Comparison of ENCODE assay signal across 15 cellular contexts in genomic region chr5:150623152-150623877, GRCh38. TPM values are rescaled to one million over a fixed set of nuclear protein-coding genes. Genes with fewer than 3 reads are reported as not detected.
DNase-seq lines count a peak whose midpoint lies in the region; TF ChIP-seq lines count a peak whose summit lies in the region.
"Had no signal": no experiment of that assay in that cellular context is flagged by ENCODE, and none has a peak within 500 bp of the region (broad histone marks: within the 10 kb centered on the region; RNA-seq: fewer than 3 reads in every experiment).

No MANE protein-coding gene starts in this region.

- WGBS in thymus, result 64% methylated on average over 7 of the region's 7 CpGs
- WGBS in spleen, 5 donors, result 38 to 53% (median 47%) methylated on average over 7 of the region's 7 CpGs

- H3K9me3 ChIP-seq in Peyer's patch (no peaks in the 10 kb centered on the region), thymus (ENCODE audit: control insufficient read depth) (no peaks in the 10 kb centered on the region), BE2C (no peaks in the 10 kb centered on the region), spleen (no peaks in the 10 kb centered on the region)

- H3K4me3 ChIP-seq in Peyer's patch (peak overlapping the region in 1 of 4 donors; percentile 11), thymus (ENCODE audit: low read length) (no peak overlapping the region), BE2C (ENCODE audit: low read depth, low read length) (no peak overlapping the region), spleen (peak overlapping the region in 1 of 8 donors; percentile 84)
- H3K4me3 ChIP-seq: cardiac muscle cell had no signal

- H3K9me3 Mint-ChIP-seq in activated naive CD4-positive, alpha-beta T cell treated with anti-CD3 and anti-CD28 coated beads for 36 hours, result no peaks in the 10 kb centered on the region
- no peaks in the 10 kb centered on the region for H3K9me3 Mint-ChIP-seq in activated naive CD4-positive, alpha-beta T cell treated with anti-CD3 and anti-CD28 coated beads, Interleukin-2, amount 10 ng/mL, durations not matched to agents 7 days and 5 days
- peaks cover 12% of the 10 kb centered on the region for H3K9me3 Mint-ChIP-seq in glutamatergic neuron (ENCODE audit: unreplicated experiment)
- H3K9me3 Mint-ChIP-seq: activated CD4-positive, alpha-beta T cell treated with anti-CD3 and anti-CD28 coated beads, Interleukin-2, amount 10 ng/mL, durations not matched to agents 7 days and 5 days had no signal

- DNase-seq in activated naive CD4-positive, alpha-beta T cell treated with anti-CD3 and anti-CD28 coated beads for 36 hours, result no peak
- no peak for DNase-seq in activated naive CD4-positive, alpha-beta T cell treated with anti-CD3 and anti-CD28 coated beads, Interleukin-2, amount 10 ng/mL, durations not matched to agents 7 days and 5 days
- DNase-seq in Peyer's patch (no peak), glutamatergic neuron (no peak), BE2C (no peak), AG20443 (ENCODE audit: low spot score) (no peak), spleen (no peak)
- DNase-seq: activated CD4-positive, alpha-beta T cell treated with anti-CD3 and anti-CD28 coated beads, Interleukin-2, amount 10 ng/mL, durations not matched to agents 7 days and 5 days; NCI-H187 treated with DMSO at 0.1 percent for 48 hours; SHP77 treated with DMSO at 0.1 percent for 48 hours had no signal

- TF ChIP-seq POLR2A in Peyer's patch (IDR thresholded peaks at IDR 0.05), result no peak
- no peak for TF ChIP-seq POLR2A in spleen (IDR thresholded peaks at IDR 0.05)

- no peaks in the 10 kb centered on the region for H3K36me3 Mint-ChIP-seq in activated naive CD4-positive, alpha-beta T cell treated with anti-CD3 and anti-CD28 coated beads for 36 hours (ENCODE audit: low read depth)
- no peaks in the 10 kb centered on the region for H3K36me3 Mint-ChIP-seq in activated naive CD4-positive, alpha-beta T cell treated with anti-CD3 and anti-CD28 coated beads, Interleukin-2, amount 10 ng/mL, durations not matched to agents 7 days and 5 days
- no peaks in the 10 kb centered on the region for H3K36me3 Mint-ChIP-seq in glutamatergic neuron (ENCODE audit: unreplicated experiment)

- H3K27me3 ChIP-seq in Peyer's patch (no peaks in the 10 kb centered on the region), thymus (ENCODE audit: control insufficient read depth, insufficient read depth) (peaks cover 12% of the 10 kb centered on the region), BE2C (no peaks in the 10 kb centered on the region), spleen (replicated peaks in 1 of 7) (peaks cover 0 to 22% (median 0%) of the 10 kb centered on the region in 7 donors)
- H3K27me3 ChIP-seq: cardiac muscle cell had no signal

- CTCF ChIA-PET in activated naive CD4-positive, alpha-beta T cell treated with anti-CD3 and anti-CD28 coated beads for 36 hours (lab: Charles Lee), result interaction anchor here (1.5 kb wide), 1 partner anchor 62 kb away, joined by 4 read pairs; no protein-coding TSS in a partner anchor
- CTCF ChIA-PET in activated naive CD4-positive, alpha-beta T cell treated with anti-CD3 and anti-CD28 coated beads, Interleukin-2, amount 10 ng/mL, durations not matched to agents 7 days and 5 days (lab: Charles Lee), result interaction anchor here (0.6 to 1.2 kb wide), 2 partner anchors 93 to 162 kb away, joined by 3 read pairs; no protein-coding TSS in a partner anchor

- H3K4me1 Mint-ChIP-seq in activated naive CD4-positive, alpha-beta T cell treated with anti-CD3 and anti-CD28 coated beads for 36 hours (ENCODE audit: low read depth), result peaks cover 26% of the 10 kb centered on the region
- peaks cover 10% of the 10 kb centered on the region for H3K4me1 Mint-ChIP-seq in activated naive CD4-positive, alpha-beta T cell treated with anti-CD3 and anti-CD28 coated beads, Interleukin-2, amount 10 ng/mL, durations not matched to agents 7 days and 5 days
- H3K4me1 Mint-ChIP-seq in glutamatergic neuron (ENCODE audit: low read depth, unreplicated experiment), result peaks cover 36% of the 10 kb centered on the region

- peak overlapping the region; percentile 71 for H3K4me3 Mint-ChIP-seq in activated naive CD4-positive, alpha-beta T cell treated with anti-CD3 and anti-CD28 coated beads for 36 hours
- no peak overlapping the region for H3K4me3 Mint-ChIP-seq in activated naive CD4-positive, alpha-beta T cell treated with anti-CD3 and anti-CD28 coated beads, Interleukin-2, amount 10 ng/mL, durations not matched to agents 7 days and 5 days
- H3K4me3 Mint-ChIP-seq in glutamatergic neuron (ENCODE audit: unreplicated experiment), result peak overlapping the region; percentile 2

- H3K36me3 ChIP-seq in Peyer's patch, result peaks cover 0 to 5% (median 0%) of the 10 kb centered on the region in 3 donors
- no peaks in the 10 kb centered on the region for H3K36me3 ChIP-seq in thymus (ENCODE audit: control insufficient read depth, insufficient read depth)
- H3K36me3 ChIP-seq in BE2C, result no peaks in the 10 kb centered on the region
- H3K36me3 ChIP-seq in spleen, result no peaks in the 10 kb centered on the region
- H3K36me3 ChIP-seq: cardiac muscle cell had no signal

- peak overlapping the region in 3 of 4 donors; percentile 70 to 94 (median 93) for H3K27ac ChIP-seq in Peyer's patch
- peak overlapping the region; percentile 3 for H3K27ac ChIP-seq in thymus (ENCODE audit: low read depth)
- H3K27ac ChIP-seq in spleen, result peak overlapping the region in 3 of 8 donors; percentile 85 to 89 (median 88)
- H3K27ac ChIP-seq: cardiac muscle cell, HL-60 had no signal

- no peak overlapping the region for H3K27ac Mint-ChIP-seq in activated naive CD4-positive, alpha-beta T cell treated with anti-CD3 and anti-CD28 coated beads for 36 hours
- H3K27ac Mint-ChIP-seq in activated naive CD4-positive, alpha-beta T cell treated with anti-CD3 and anti-CD28 coated beads, Interleukin-2, amount 10 ng/mL, durations not matched to agents 7 days and 5 days, result no peak overlapping the region
- peak overlapping the region; percentile 9 for H3K27ac Mint-ChIP-seq in glutamatergic neuron (ENCODE audit: unreplicated experiment)
- H3K27ac Mint-ChIP-seq: activated CD4-positive, alpha-beta T cell treated with anti-CD3 and anti-CD28 coated beads, Interleukin-2, amount 10 ng/mL, durations not matched to agents 7 days and 5 days had no signal

- H3K4me1 ChIP-seq in Peyer's patch (peaks cover 0 to 46% (median 10%) of the 10 kb centered on the region in 4 donors), thymus (ENCODE audit: control insufficient read depth, insufficient read depth, low read length) (peaks cover 5% of the 10 kb centered on the region), BE2C (peaks cover 30% of the 10 kb centered on the region), spleen (peaks cover 30 to 80% (median 65%) of the 10 kb centered on the region in 6 donors)

- intact Hi-C loops in activated naive CD4-positive, alpha-beta T cell treated with anti-CD3 and anti-CD28 coated beads for 36 hours (cut with micrococcal nuclease), result loop anchor here (2.0 kb wide), 1 partner anchor 33 kb away; no protein-coding TSS in a partner anchor
- intact Hi-C loops in spleen (cut with DNase I; ENCODE audit: low total_unique reads), result no loop called here

- peaks cover 4% of the 10 kb centered on the region for H3K27me3 Mint-ChIP-seq in activated naive CD4-positive, alpha-beta T cell treated with anti-CD3 and anti-CD28 coated beads for 36 hours (ENCODE audit: low read depth)
- H3K27me3 Mint-ChIP-seq in activated naive CD4-positive, alpha-beta T cell treated with anti-CD3 and anti-CD28 coated beads, Interleukin-2, amount 10 ng/mL, durations not matched to agents 7 days and 5 days, result peaks cover 61% of the 10 kb centered on the region
- H3K27me3 Mint-ChIP-seq in glutamatergic neuron (ENCODE audit: unreplicated experiment), result peaks cover 4% of the 10 kb centered on the region

- TF ChIP-seq CTCF in Peyer's patch (IDR thresholded peaks at IDR 0.05), result no peak
- TF ChIP-seq CTCF in glutamatergic neuron (IDR thresholded peaks at IDR 0.05; ENCODE audit: partially characterized antibody, unreplicated experiment), result no peak
- TF ChIP-seq CTCF in BE2C (IDR thresholded peaks at IDR 0.05; ENCODE audit: low read depth, low read length), result no peak
- TF ChIP-seq CTCF in spleen (IDR thresholded peaks at IDR 0.05 in 8 of 11, conservative IDR thresholded peaks at IDR 0.05 in 3 of 11), result no peak

RNA-seq across cellular contexts. Expression of gene SYNPO, which starts 17.1 kb away (rescaled TPM):
- total RNA-seq in activated naive CD4-positive, alpha-beta T cell treated with anti-CD3 and anti-CD28 coated beads for 36 hours, result under 1 TPM; 0.14 to 0.17 TPM
- 10 to 100 TPM; 28.1 to 93.3 (median 75.8) TPM for total RNA-seq in Peyer's patch
- total RNA-seq in glutamatergic neuron (ENCODE audit: unreplicated experiment), result 16.1 TPM
- 10.0 TPM for polyA plus RNA-seq in thymus
- polyA plus RNA-seq in BE2C (2012; ENCODE audit: insufficient read depth, insufficient read length, low read depth), result 35.2 TPM
- total RNA-seq in spleen, result 100 to 1,000 TPM in 2 of 7 donors, 10 to 100 TPM in 5; 38.9 to 133 (median 68.9) TPM
- polyA plus RNA-seq in spleen, result 10 to 100 TPM in 1 of 3 donors, 1 to 10 TPM in 2; 6.9 to 28.0 (median 9.3) TPM

RNA-seq across cellular contexts. Expression of gene MYOZ3, which starts 37.7 kb away (rescaled TPM):
- under 1 TPM; 0.17 to 0.49 TPM for total RNA-seq in activated naive CD4-positive, alpha-beta T cell treated with anti-CD3 and anti-CD28 coated beads for 36 hours
- under 1 TPM in 1 of 4 donors, not detected in 3; 0.54 TPM for total RNA-seq in Peyer's patch
- 0.64 TPM for total RNA-seq in glutamatergic neuron (ENCODE audit: unreplicated experiment)
- 0.25 TPM for polyA plus RNA-seq in thymus
- 1.4 TPM for polyA plus RNA-seq in BE2C (2012; ENCODE audit: insufficient read depth, insufficient read length, low read depth)
- 1 to 10 TPM in 3 of 7 donors, under 1 TPM in 3, not detected in 1; 0.26 to 1.2 (median 0.81) TPM for total RNA-seq in spleen
- under 1 TPM; 0.04 to 0.32 (median 0.14) TPM for polyA plus RNA-seq in spleen
- total RNA-seq: H4, mononuclear cell had no signal

Comparison
In these comparisons a context has a peak if more than half of its experiments do, and no peak if none do; other contexts are left out.
1. RNA of gene SYNPO, which starts 17.1 kb away (total RNA-seq): 28.1 to 93.3 TPM in Peyer's patch, 38.9 to 133 TPM in spleen and 16.1 TPM in glutamatergic neuron (single experiment); 0.14 to 0.17 TPM in activated naive CD4-positive, alpha-beta T cell treated with anti-CD3 and anti-CD28 coated beads for 36 hours; every median in the first group is over 10 times any median in the second.